Comparison of ENCODE assay signal across 1 cellular context in genomic region chr6:9540534-9541126, GRCh38.
TF ChIP-seq lines count a peak whose summit lies in the region.

No MANE protein-coding gene starts in this region.

TF ChIP-seq in Ishikawa, 13 proteins besides CTCF, POLR2A, EP300 and RAD21 (continued from another document):
- TF ChIP-seq REST (IDR thresholded peaks at IDR 0.05; ENCODE audit: low read depth) (no peak), NFIC (IDR thresholded peaks at IDR 0.05) (no peak)
